ENCODE assay signal across 8 cellular contexts in genomic region chr7:73717025-73717807, GRCh38. TPM values are rescaled to one million over a fixed set of nuclear protein-coding genes. Genes with fewer than 3 reads are reported as not detected.
DNase-seq lines count a peak whose midpoint lies in the region; ATAC-seq, FAIRE-seq and TF ChIP-seq lines count a peak whose summit lies in the region.

No MANE protein-coding gene starts in this region.

- no peak overlapping the region for H3K27ac ChIP-seq in CD8-positive, alpha-beta memory T cell (ENCODE audit: low read depth, low read length)
- H3K27ac ChIP-seq in PC-3 (ENCODE audit: low read length) (peak overlapping the region; percentile 100), cingulate gyrus (ENCODE audit: low read depth, low read length) (peak overlapping the region; percentile 32), pancreas (no peak overlapping the region)

- peak overlapping the region; percentile 30 to 97 (median 83) for H3K27ac Mint-ChIP-seq in CD8-positive, alpha-beta memory T cell
- peak overlapping the region; percentile 84 for H3K27ac Mint-ChIP-seq in osteocyte (ENCODE audit: unreplicated experiment)

- DNase-seq in CD8-positive, alpha-beta memory T cell, result no peak
- DNase-seq in PC-3 (no peak), osteocyte (ENCODE audit: extremely low spot score, unreplicated experiment) (no peak), KG1 (lab: John Stamatoyannopoulos, UW) (no peak), pancreas (no peak)

- BruUV-seq in PC-3 (replicated peaks; lab: Mats Ljungman, UMichigan), result no TSS peak

- H2AFZ ChIP-seq in PC-3 (ENCODE audit: low read length), result no peak overlapping the region

- H3K79me2 ChIP-seq in PC-3 (ENCODE audit: low read length), result peaks cover 74% of the 10 kb centered on the region

- TF ChIP-seq CTCF in PC-3 (conservative IDR thresholded peaks at IDR 0.05; ENCODE audit: low read depth, low read length) (no peak), osteocyte (IDR thresholded peaks at IDR 0.05) (no peak), pancreas (IDR thresholded peaks at IDR 0.05) (no peak)

- peak overlapping the region; percentile 100 for H3K9ac ChIP-seq in PC-3 (ENCODE audit: low read length)

- WGBS in pancreas, 2 donors, result 84 to 87% methylated on average over 13 of the region's 13 CpGs

- no peak for FAIRE-seq in pancreas (lab: Jason Lieb, UNC)

- H3K9me3 Mint-ChIP-seq in CD8-positive, alpha-beta memory T cell, result peaks cover 0 to 2% (median 0%) of the 10 kb centered on the region in 5 donors
- no peaks in the 10 kb centered on the region for H3K9me3 Mint-ChIP-seq in osteocyte (ENCODE audit: unreplicated experiment)

- peak overlapping the region; percentile 99 for H3K4me2 ChIP-seq in PC-3 (ENCODE audit: low read length)

- H3K9me3 ChIP-seq in CD8-positive, alpha-beta memory T cell (ENCODE audit: low read length), result no peaks in the 10 kb centered on the region
- H3K9me3 ChIP-seq in PC-3 (ENCODE audit: low read length) (no peaks in the 10 kb centered on the region), pancreas (no peaks in the 10 kb centered on the region)

- peaks cover 0 to 1% (median 0%) of the 10 kb centered on the region in 3 donors for H3K36me3 Mint-ChIP-seq in CD8-positive, alpha-beta memory T cell
- H3K36me3 Mint-ChIP-seq in osteocyte (ENCODE audit: unreplicated experiment), result peaks cover 7% of the 10 kb centered on the region

- intact Hi-C loops in PC-3 (cut with micrococcal nuclease) (loop anchor here (5.0 kb wide), 1 partner anchor 50 kb away; the partner anchor contains the start of gene VPS37D), pancreas (cut with DNase I) (no loop called here)

- no peaks in the 10 kb centered on the region for H3K36me3 ChIP-seq in CD8-positive, alpha-beta memory T cell (ENCODE audit: insufficient read depth, low read length)
- H3K36me3 ChIP-seq in PC-3 (ENCODE audit: low read depth, low read length) (peaks cover 34% of the 10 kb centered on the region), pancreas (no peaks in the 10 kb centered on the region)

- H3K4me1 ChIP-seq in CD8-positive, alpha-beta memory T cell (ENCODE audit: insufficient read depth, low read length), result peaks cover 18% of the 10 kb centered on the region
- H3K4me1 ChIP-seq in PC-3 (ENCODE audit: insufficient read depth, low read length) (peaks cover 64% of the 10 kb centered on the region), pancreas (peaks cover 0 to 11% (median 4%) of the 10 kb centered on the region in 3 donors)

- peaks cover 22 to 30% (median 22%) of the 10 kb centered on the region in 3 donors for H3K4me1 Mint-ChIP-seq in CD8-positive, alpha-beta memory T cell
- peaks cover 58% of the 10 kb centered on the region for H3K4me1 Mint-ChIP-seq in osteocyte (ENCODE audit: unreplicated experiment)

- CTCF ChIA-PET in CD8-positive, alpha-beta memory T cell (lab: Charles Lee), result interaction anchor here (1.0 to 4.1 kb wide), 5 partner anchors 8 to 111 kb away, joined by 3 to 14 read pairs (median 3); no protein-coding TSS in a partner anchor
- CTCF ChIA-PET in PC-3 (lab: Charles Lee), result interaction anchor here (0.6 kb wide), 1 partner anchor 8 kb away, joined by 8 read pairs; no protein-coding TSS in a partner anchor

- peaks cover 0 to 3% of the 10 kb centered on the region in 2 donors for H3K27me3 Mint-ChIP-seq in CD8-positive, alpha-beta memory T cell
- no peaks in the 10 kb centered on the region for H3K27me3 Mint-ChIP-seq in osteocyte (ENCODE audit: unreplicated experiment)

- peak overlapping the region; percentile 80 to 92 (median 85) for H3K4me3 Mint-ChIP-seq in CD8-positive, alpha-beta memory T cell
- H3K4me3 Mint-ChIP-seq in osteocyte (ENCODE audit: unreplicated experiment), result peak overlapping the region; percentile 81

- POLR2A ChIA-PET in CD8-positive, alpha-beta memory T cell (lab: Charles Lee), result interaction anchor here (0.6 to 0.8 kb wide), 4 partner anchors 19 to 139 kb away, joined by 4 read pairs; partner anchors contain the start of gene TBL2
- POLR2A ChIA-PET in PC-3 (lab: Charles Lee; ENCODE audit: unreplicated experiment), result interaction anchor here (0.5 to 4.9 kb wide), 4 partner anchors 11 to 33 kb away, joined by 4 to 90 read pairs (median 4); no protein-coding TSS in a partner anchor

- no peaks in the 10 kb centered on the region for H3K27me3 ChIP-seq in CD8-positive, alpha-beta memory T cell (ENCODE audit: insufficient read depth, low read length, poor library complexity, severe bottlenecking)
- H3K27me3 ChIP-seq in PC-3 (ENCODE audit: low read length) (no peaks in the 10 kb centered on the region), pancreas (no peaks in the 10 kb centered on the region)

- peaks cover 11% of the 10 kb centered on the region for H3F3A ChIP-seq in PC-3 (ENCODE audit: low read length, unreplicated experiment)

- peak overlapping the region; percentile 66 for H3K4me3 ChIP-seq in CD8-positive, alpha-beta memory T cell (ENCODE audit: low read length)
- H3K4me3 ChIP-seq in PC-3 (ENCODE audit: low read length) (peak overlapping the region; percentile 95), pancreas (no peak overlapping the region)

- ATAC-seq in PC-3 (peak; percentile 4; the same call in 1 of the 2 replicates), pancreas (no peak), GM18909 (IDR thresholded peaks at IDR 0.05; ENCODE audit: poor library complexity, unreplicated experiment) (no peak), GM21723 (IDR thresholded peaks at IDR 0.05; ENCODE audit: unreplicated experiment) (no peak)

- peaks cover 29% of the 10 kb centered on the region for H4K20me1 ChIP-seq in PC-3 (ENCODE audit: low read length)

- no peaks in the 10 kb centered on the region for H3K9me2 ChIP-seq in PC-3 (replicated peaks; ENCODE audit: low read length)

RNA-seq across cellular contexts. Expression of gene STX1A, which starts 2.3 kb away (rescaled TPM):
- total RNA-seq in CD8-positive, alpha-beta memory T cell, result 10 to 100 TPM; 18.4 to 18.8 TPM
- polyA plus RNA-seq in CD8-positive, alpha-beta memory T cell, result 1.5 TPM
- total RNA-seq in PC-3 (2014; rRNA removed) (145 and 163 TPM in 2 replicates), osteocyte (21.7 and 24.0 TPM in 2 replicates), pancreas (10 to 100 TPM in 2 of 6 donors, 1 to 10 TPM in 4; 2.3 to 11.9 (median 6.9) TPM)
- polyA plus RNA-seq in pancreas, result 10 to 100 TPM; 31.8 to 95.7 TPM

RNA-seq across cellular contexts. Expression of gene ABHD11, which starts 21.4 kb away (rescaled TPM):
- 10 to 100 TPM; 23.2 to 26.5 TPM for total RNA-seq in CD8-positive, alpha-beta memory T cell
- polyA plus RNA-seq in CD8-positive, alpha-beta memory T cell, result 13.1 TPM
- total RNA-seq in PC-3 (2014; rRNA removed) (38.6 and 41.4 TPM in 2 replicates), osteocyte (14.0 and 17.4 TPM in 2 replicates), pancreas (10 to 100 TPM; 16.0 to 30.6 (median 22.1) TPM)
- polyA plus RNA-seq in pancreas, result 10 to 100 TPM; 91.0 to 95.2 TPM

RNA-seq across cellular contexts. Expression of gene BUD23, which starts 33.8 kb away (rescaled TPM):
- total RNA-seq in CD8-positive, alpha-beta memory T cell, result 100 to 1,000 TPM; 102 to 113 TPM
- polyA plus RNA-seq in CD8-positive, alpha-beta memory T cell, result 130 TPM
- total RNA-seq in PC-3 (2014; rRNA removed), result 124 and 138 TPM in 2 replicates
- 47.2 and 56.7 TPM in 2 replicates for total RNA-seq in osteocyte
- 10 to 100 TPM; 26.9 to 36.8 (median 33.0) TPM for total RNA-seq in pancreas
- 10 to 100 TPM; 46.7 to 62.9 TPM for polyA plus RNA-seq in pancreas

RNA-seq across cellular contexts. Expression of gene DNAJC30, which starts 34.0 kb away (rescaled TPM):
- 10 to 100 TPM; 10.9 to 12.4 TPM for total RNA-seq in CD8-positive, alpha-beta memory T cell
- polyA plus RNA-seq in CD8-positive, alpha-beta memory T cell, result 10.0 TPM
- total RNA-seq in PC-3 (2014; rRNA removed) (2.9 and 4.8 TPM in 2 replicates), osteocyte (13.8 and 14.5 TPM in 2 replicates), pancreas (1 to 10 TPM; 4.1 to 8.2 (median 5.6) TPM)
- polyA plus RNA-seq in pancreas, result 1 to 10 TPM; 5.1 to 6.4 TPM

RNA-seq across cellular contexts. Expression of gene VPS37D, which starts 49.6 kb away (rescaled TPM):
- under 1 TPM in 1 of 2 experiments, not detected in 1; 0.18 TPM for total RNA-seq in CD8-positive, alpha-beta memory T cell
- polyA plus RNA-seq in CD8-positive, alpha-beta memory T cell, result 0.17 TPM
- total RNA-seq in PC-3 (2014; rRNA removed) (6.3 and 7.7 TPM in 2 replicates), osteocyte (5.0 and 6.2 TPM in 2 replicates), pancreas (1 to 10 TPM; 2.6 to 3.9 (median 2.9) TPM)
- polyA plus RNA-seq in pancreas, result 1 to 10 TPM; 4.5 to 8.2 TPM

Comparison
In these comparisons a context has a peak if more than half of its experiments do, and no peak if none do; other contexts are left out.
1. H3K27ac ChIP-seq: peak in PC-3 (single experiment) and cingulate gyrus (single experiment); none in CD8-positive, alpha-beta memory T cell (single experiment) and pancreas (0 of 4).
2. H3K4me3 ChIP-seq: peak in CD8-positive, alpha-beta memory T cell (single experiment) and PC-3 (single experiment); none in pancreas (0 of 4).